In the genomic region with DNA sequence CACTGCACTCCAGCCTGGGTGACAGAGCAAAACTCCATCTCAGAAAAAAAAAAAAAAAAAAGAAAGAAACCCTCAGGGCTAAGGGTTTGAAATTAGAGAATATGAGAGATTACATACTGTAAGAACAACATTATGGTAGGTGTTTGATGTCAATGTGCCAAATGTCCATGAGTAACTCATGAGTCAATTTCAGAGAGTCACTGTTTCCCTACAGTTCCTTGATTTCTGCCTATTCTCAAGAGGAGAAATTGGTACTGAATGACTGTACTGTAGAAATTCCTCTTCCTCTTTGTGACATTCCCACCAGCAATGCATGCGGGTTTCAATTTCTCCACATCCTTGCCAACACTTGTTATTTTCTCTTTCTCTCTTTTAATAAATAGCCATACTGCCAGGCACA, we compare ENCODE assay signal across 1 cellular context.
TF ChIP-seq lines count a peak whose summit lies in the region.

No MANE protein-coding gene starts in this region.

TF ChIP-seq in HCT116, 20 proteins besides CTCF, POLR2A, EP300 and RAD21 (continued from another document):
- TF ChIP-seq, protein P1, sequence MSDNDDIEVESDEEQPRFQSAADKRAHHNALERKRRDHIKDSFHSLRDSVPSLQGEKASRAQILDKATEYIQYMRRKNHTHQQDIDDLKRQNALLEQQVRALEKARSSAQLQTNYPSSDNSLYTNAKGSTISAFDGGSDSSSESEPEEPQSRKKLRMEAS (IDR thresholded peaks at IDR 0.05), result no peak
- TF ChIP-seq ZFX (IDR thresholded peaks at IDR 0.05) (no peak), YY1 (IDR thresholded peaks at IDR 0.05; ENCODE audit: extremely low read depth, insufficient replicate concordance, low read depth, low read length) (no peak), EGR1 (IDR thresholded peaks at IDR 0.05; ENCODE audit: low read depth) (no peak), SP1 (IDR thresholded peaks at IDR 0.05; ENCODE audit: low read depth) (0 out of 2 replicates have a peak, but pooled peaks have one; percentile 30), JUND (IDR thresholded peaks at IDR 0.05) (peak; percentile 63), FOSL1 (IDR thresholded peaks at IDR 0.05; ENCODE audit: low read depth) (peak; percentile 89), EZH2 (IDR thresholded peaks at IDR 0.05) (no peak), REST (IDR thresholded peaks at IDR 0.05; ENCODE audit: low read depth) (no peak), ATF3 (IDR thresholded peaks at IDR 0.05) (no peak), CEBPB (IDR thresholded peaks at IDR 0.05; ENCODE audit: low read depth) (no peak), SRF (IDR thresholded peaks at IDR 0.05; ENCODE audit: low read depth) (peak; percentile 46; the same call in 1 of the 2 replicates), ELF1 (IDR thresholded peaks at IDR 0.05; ENCODE audit: borderline replicate concordance, low read depth) (no peak), POLR2AphosphoS5 (IDR thresholded peaks at IDR 0.05; ENCODE audit: low read depth, low read length) (no peak)
- TF ChIP-seq, protein P2, sequence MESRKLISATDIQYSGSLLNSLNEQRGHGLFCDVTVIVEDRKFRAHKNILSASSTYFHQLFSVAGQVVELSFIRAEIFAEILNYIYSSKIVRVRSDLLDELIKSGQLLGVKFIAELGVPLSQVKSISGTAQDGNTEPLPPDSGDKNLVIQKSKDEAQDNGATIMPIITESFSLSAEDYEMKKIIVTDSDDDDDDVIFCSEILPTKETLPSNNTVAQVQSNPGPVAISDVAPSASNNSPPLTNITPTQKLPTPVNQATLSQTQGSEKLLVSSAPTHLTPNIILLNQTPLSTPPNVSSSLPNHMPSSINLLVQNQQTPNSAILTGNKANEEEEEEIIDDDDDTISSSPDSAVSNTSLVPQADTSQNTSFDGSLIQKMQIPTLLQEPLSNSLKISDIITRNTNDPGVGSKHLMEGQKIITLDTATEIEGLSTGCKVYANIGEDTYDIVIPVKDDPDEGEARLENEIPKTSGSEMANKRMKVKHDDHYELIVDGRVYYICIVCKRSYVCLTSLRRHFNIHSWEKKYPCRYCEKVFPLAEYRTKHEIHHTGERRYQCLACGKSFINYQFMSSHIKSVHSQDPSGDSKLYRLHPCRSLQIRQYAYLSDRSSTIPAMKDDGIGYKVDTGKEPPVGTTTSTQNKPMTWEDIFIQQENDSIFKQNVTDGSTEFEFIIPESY (IDR thresholded peaks at IDR 0.05; ENCODE audit: extremely low read depth, insufficient replicate concordance, low read length), result no peak
TF ChIP-seq in HCT116: peak in this region for 5.
